ENCODE assay signal across 8 cellular contexts in genomic region chr1:110203021-110203661, GRCh38. TPM values are rescaled to one million over a fixed set of nuclear protein-coding genes. Genes with fewer than 3 reads are reported as not detected.
DNase-seq lines count a peak whose midpoint lies in the region; ATAC-seq, FAIRE-seq and TF ChIP-seq lines count a peak whose summit lies in the region.

No MANE protein-coding gene starts in this region.

- H3K27ac ChIP-seq in VCaP = peak overlapping the region; percentile 89

- H3K27me3 ChIP-seq in bronchial epithelial cell (ENCODE audit: control insufficient read depth, insufficient read depth, low read length) = no peaks in the 10 kb centered on the region

- intact Hi-C loops in left colon (cut with DNase I, micrococcal nuclease) = loop anchor here (5.0 to 10.0 kb wide), 2 partner anchors 259 to 262 kb away; no protein-coding TSS in a partner anchor

- TF ChIP-seq CTCF in VCaP (conservative IDR thresholded peaks at IDR 0.05) = peak; percentile 92
- peak; percentile 82 for TF ChIP-seq CTCF in bronchial epithelial cell (IDR thresholded peaks at IDR 0.05; ENCODE audit: insufficient read depth, low read length, severe bottlenecking)

- no peak overlapping the region for H3K4me3 ChIP-seq in bronchial epithelial cell (ENCODE audit: low read depth, low read length)

- ATAC-seq in left colon (peak; percentile 85), GM21515 (IDR thresholded peaks at IDR 0.05; ENCODE audit: unreplicated experiment) (no peak)

- DNase-seq in AG08395 (ENCODE audit: low spot score) (peak; percentile 79), GM19240 (ENCODE audit: insufficient read length, low spot score) (peak; percentile 54), NCI-H2196 (lab: John Stamatoyannopoulos, UW; ENCODE audit: unreplicated experiment) (peak; percentile 87), bronchial epithelial cell (ENCODE audit: low read depth) (peak; percentile 58), left colon (peak; percentile 66 to 76)
- DNase-seq in stimulated activated CD4-positive, alpha-beta T cell treated with anti-CD3 and anti-CD28 coated beads, Interleukin-4, amount 100 ng/mL, for 48 hours (ENCODE audit: low read depth in 2 of 2) = peak; percentile 52 to 62

- FAIRE-seq in bronchial epithelial cell (lab: Jason Lieb, UNC) = no peak

- no peaks in the 10 kb centered on the region for H3K36me3 ChIP-seq in bronchial epithelial cell (ENCODE audit: control insufficient read depth, insufficient read depth, low read length)

RNA-seq across cellular contexts. Expression of gene KCNC4, which starts 7.0 kb away (rescaled TPM):
- 0.51 and 0.53 TPM in 2 replicates for total RNA-seq in bronchial epithelial cell
- total RNA-seq in left colon = 1 to 10 TPM; 7.0 to 8.1 TPM

RNA-seq across cellular contexts. Expression of gene SLC6A17, which starts 52.8 kb away (rescaled TPM):
- total RNA-seq in bronchial epithelial cell = 0.53 TPM in 1 of 2 replicates, not detected in the other
- total RNA-seq in left colon = under 1 TPM; 0.06 to 0.09 TPM
